20 cellular contexts compared by ENCODE assay signal in genomic region chr9:34623386-34624235, GRCh38. TPM values are rescaled to one million over a fixed set of nuclear protein-coding genes. Genes with fewer than 3 reads are reported as not detected.
A peak's percentile ranks its signal among the peaks of the same experiment; 100 is the strongest.
DNase-seq lines count a peak whose midpoint lies in the region; ATAC-seq and TF ChIP-seq lines count a peak whose summit lies in the region.
"Had no signal": no experiment of that assay in that cellular context is flagged by ENCODE, and none has a peak within 500 bp of the region (broad histone marks: within the 10 kb centered on the region; RNA-seq: fewer than 3 reads in every experiment).

No MANE protein-coding gene starts in this region.

- H3K27me3 ChIP-seq in iPS-15b (ENCODE audit: control insufficient read depth, insufficient read depth, low read length), result peaks cover 65% of the 10 kb centered on the region
- peaks cover 49% of the 10 kb centered on the region for H3K27me3 ChIP-seq in GM23248 (replicated peaks; ENCODE audit: insufficient read depth)

- no peak overlapping the region for H3K9ac ChIP-seq in iPS-15b (ENCODE audit: low read depth, low read length)
- H3K9ac ChIP-seq in GM23248, result no peak overlapping the region

- peak overlapping the region; percentile 21 for H3K4me3 Mint-ChIP-seq in activated CD4-positive, alpha-beta memory T cell treated with anti-CD3 and anti-CD28 coated beads for 36 hours
- no peak overlapping the region for H3K4me3 Mint-ChIP-seq in activated CD4-positive, alpha-beta memory T cell treated with anti-CD3 and anti-CD28 coated beads, Interleukin-2, amount 10 ng/mL, durations not matched to agents 7 days and 5 days
- peak overlapping the region; percentile 29; the same call in 1 of the 2 replicates for H3K4me3 Mint-ChIP-seq in WTC11
- H3K4me3 Mint-ChIP-seq: type B pancreatic cell had no signal

- H3K27me3 Mint-ChIP-seq in activated CD4-positive, alpha-beta memory T cell treated with anti-CD3 and anti-CD28 coated beads for 36 hours, result peaks cover 48% of the 10 kb centered on the region
- H3K27me3 Mint-ChIP-seq in activated CD4-positive, alpha-beta memory T cell treated with anti-CD3 and anti-CD28 coated beads, Interleukin-2, amount 10 ng/mL, durations not matched to agents 7 days and 5 days, result peaks cover 59% of the 10 kb centered on the region
- H3K27me3 Mint-ChIP-seq in WTC11 (ENCODE audit: low read depth), result peaks cover 83% of the 10 kb centered on the region

- no peaks in the 10 kb centered on the region for H4K20me1 ChIP-seq in GM23248 (ENCODE audit: insufficient read depth)

- H3K27ac ChIP-seq in GM23248, result no peak overlapping the region
- H3K27ac ChIP-seq: breast epithelium, dorsolateral prefrontal cortex, esophagus squamous epithelium had no signal

- H3K4me2 ChIP-seq in GM23248 (ENCODE audit: unreplicated experiment), result no peak overlapping the region

- DNase-seq in activated CD4-positive, alpha-beta memory T cell treated with anti-CD3 and anti-CD28 coated beads for 36 hours, result peak; percentile 39
- no peak for DNase-seq in activated CD4-positive, alpha-beta memory T cell treated with anti-CD3 and anti-CD28 coated beads, Interleukin-2, amount 10 ng/mL, durations not matched to agents 7 days and 5 days
- DNase-seq in WTC11 (ENCODE audit: low spot score), result peak; percentile 28
- DNase-seq in stimulated activated naive CD4-positive, alpha-beta T cell (lab: John Stamatoyannopoulos, UW), result peak in 4 of 6 experiments; percentile 12 to 39 (median 18)
- DNase-seq in NCI-H69 (lab: John Stamatoyannopoulos, UW), result no peak
- no peak for DNase-seq in GM23248
- DNase-seq in activated effector memory CD4-positive, alpha-beta T cell treated with Interleukin-2 at 50 U/mL for 16 hours, result no peak
- DNase-seq: activated CD8-positive, alpha-beta memory T cell treated with anti-CD3 and anti-CD28 coated beads for 24 hours; activated gamma-delta T cell treated with Interleukin-2 at 50 U/mL for 16 hours; dorsolateral prefrontal cortex; esophagus squamous epithelium; NCI-H2081 treated with DMSO at 0.1 percent for 48 hours; NCI-H526 treated with DMSO at 0.1 percent for 48 hours; stimulated activated CD4-positive, alpha-beta T cell treated with anti-CD3 and anti-CD28 coated beads, Interleukin-4, amount 100 ng/mL, for 4 hours had no signal

- H3K36me3 Mint-ChIP-seq in activated CD4-positive, alpha-beta memory T cell treated with anti-CD3 and anti-CD28 coated beads for 36 hours, result no peaks in the 10 kb centered on the region
- H3K36me3 Mint-ChIP-seq in activated CD4-positive, alpha-beta memory T cell treated with anti-CD3 and anti-CD28 coated beads, Interleukin-2, amount 10 ng/mL, durations not matched to agents 7 days and 5 days (ENCODE audit: low read depth), result peaks cover 9% of the 10 kb centered on the region
- no peaks in the 10 kb centered on the region for H3K36me3 Mint-ChIP-seq in WTC11

- no peaks in the 10 kb centered on the region for H3K9me3 Mint-ChIP-seq in activated CD4-positive, alpha-beta memory T cell treated with anti-CD3 and anti-CD28 coated beads for 36 hours
- no peaks in the 10 kb centered on the region for H3K9me3 Mint-ChIP-seq in activated CD4-positive, alpha-beta memory T cell treated with anti-CD3 and anti-CD28 coated beads, Interleukin-2, amount 10 ng/mL, durations not matched to agents 7 days and 5 days
- H3K9me3 Mint-ChIP-seq in WTC11, result peaks cover 4% of the 10 kb centered on the region
- H3K9me3 Mint-ChIP-seq: type B pancreatic cell had no signal

- H3K36me3 ChIP-seq in iPS-15b (ENCODE audit: control insufficient read depth, insufficient read depth, low read length) (no peaks in the 10 kb centered on the region), GM23248 (ENCODE audit: low read depth) (no peaks in the 10 kb centered on the region)
- H3K36me3 ChIP-seq: breast epithelium had no signal

- peaks cover 17% of the 10 kb centered on the region for H3K79me2 ChIP-seq in GM23248 (ENCODE audit: insufficient read depth)

- no peaks in the 10 kb centered on the region for H3K9me2 ChIP-seq in GM23248 (ENCODE audit: insufficient read depth)

- H3K27ac Mint-ChIP-seq in activated CD4-positive, alpha-beta memory T cell treated with anti-CD3 and anti-CD28 coated beads for 36 hours, result no peak overlapping the region
- H3K27ac Mint-ChIP-seq in activated CD4-positive, alpha-beta memory T cell treated with anti-CD3 and anti-CD28 coated beads, Interleukin-2, amount 10 ng/mL, durations not matched to agents 7 days and 5 days, result no peak overlapping the region
- H3K27ac Mint-ChIP-seq in WTC11, result no peak overlapping the region
- H3K27ac Mint-ChIP-seq: type B pancreatic cell had no signal

- CTCF ChIA-PET in activated CD4-positive, alpha-beta memory T cell treated with anti-CD3 and anti-CD28 coated beads for 36 hours (lab: Charles Lee), result interaction anchor here (1.3 to 7.3 kb wide), 4 partner anchors 11 to 33 kb away, joined by 3 to 74 read pairs (median 4); partner anchors contain the start of gene RPP25L
- CTCF ChIA-PET in activated CD4-positive, alpha-beta memory T cell treated with anti-CD3 and anti-CD28 coated beads, Interleukin-2, amount 10 ng/mL, durations not matched to agents 7 days and 5 days (lab: Charles Lee), result interaction anchor here (5.0 kb wide), 1 partner anchor 13 kb away, joined by 77 read pairs; the partner anchor contains the start of gene SIGMAR1
- CTCF ChIA-PET in WTC11 (lab: Charles Lee), result interaction anchor here (0.9 to 3.0 kb wide), 6 partner anchors 10 to 61 kb away, joined by 3 to 12 read pairs (median 7); partner anchors contain the start of genes GALT and RPP25L

- ATAC-seq in WTC11, result no peak
- ATAC-seq: SK-N-SH treated with all-trans-retinoic acid at 6 μM for 48 hours had no signal

- 14 to 25% methylated on average over 41 to 63 of the region's 63 CpGs for WGBS in GM23248 (ENCODE audit: low coverage in 1 of 2, low lambda C conversion rate in 2 of 2, missing lambda C conversion rate in 2 of 2), 2 experiments

- H2AFZ ChIP-seq in GM23248, result no peak overlapping the region

- in situ Hi-C loops in GM23248 (cut with MboI), result loop anchor here (25.0 kb wide), 1 partner anchor 111 kb away; the partner anchor contains the start of gene ENHO

- H3K4me1 Mint-ChIP-seq in activated CD4-positive, alpha-beta memory T cell treated with anti-CD3 and anti-CD28 coated beads for 36 hours (ENCODE audit: low read depth), result peaks cover 33% of the 10 kb centered on the region
- peaks cover 37% of the 10 kb centered on the region for H3K4me1 Mint-ChIP-seq in activated CD4-positive, alpha-beta memory T cell treated with anti-CD3 and anti-CD28 coated beads, Interleukin-2, amount 10 ng/mL, durations not matched to agents 7 days and 5 days
- peaks cover 16% of the 10 kb centered on the region for H3K4me1 Mint-ChIP-seq in WTC11

- intact Hi-C loops in activated CD4-positive, alpha-beta memory T cell treated with anti-CD3 and anti-CD28 coated beads for 36 hours (cut with micrococcal nuclease), result no loop called here

- no peaks in the 10 kb centered on the region for H3K4me1 ChIP-seq in iPS-15b (ENCODE audit: control insufficient read depth, insufficient read depth, low read length)
- peaks cover 8% of the 10 kb centered on the region for H3K4me1 ChIP-seq in GM23248 (ENCODE audit: insufficient read depth)

- H3K4me3 ChIP-seq in iPS-15b (ENCODE audit: low read depth, low read length) (peak overlapping the region; percentile 26), GM23248 (no peak overlapping the region)

- H3K9me3 ChIP-seq in iPS-15b (ENCODE audit: control insufficient read depth, insufficient read depth, low read length) (no peaks in the 10 kb centered on the region), GM23248 (ENCODE audit: low read depth) (no peaks in the 10 kb centered on the region)
- H3K9me3 ChIP-seq: breast epithelium, esophagus squamous epithelium had no signal

- no peaks in the 10 kb centered on the region for H3F3A ChIP-seq in GM23248 (ENCODE audit: insufficient read depth)

- TF ChIP-seq CTCF in WTC11 (IDR thresholded peaks at IDR 0.05), result no peak

- POLR2A ChIA-PET in activated CD4-positive, alpha-beta memory T cell treated with anti-CD3 and anti-CD28 coated beads for 36 hours (lab: Charles Lee), result interaction anchor here (1.8 kb wide), 1 partner anchor 14 kb away, joined by 6 read pairs; the partner anchor contains the start of gene SIGMAR1
- POLR2A ChIA-PET in activated CD4-positive, alpha-beta memory T cell treated with anti-CD3 and anti-CD28 coated beads, Interleukin-2, amount 10 ng/mL, durations not matched to agents 7 days and 5 days (lab: Charles Lee), result interaction anchor here (1.3 to 4.9 kb wide), 2 partner anchors 12 to 13 kb away, joined by 3 to 96 read pairs; partner anchors contain the start of gene SIGMAR1
- POLR2A ChIA-PET in WTC11 (lab: Charles Lee), result no interaction called here

RNA-seq across cellular contexts. Expression of gene DCTN3, which starts 3.3 kb away (rescaled TPM):
- 10 to 100 TPM; 85.3 to 87.3 TPM for total RNA-seq in activated CD4-positive, alpha-beta memory T cell treated with anti-CD3 and anti-CD28 coated beads for 36 hours
- total RNA-seq in activated CD4-positive, alpha-beta memory T cell treated with anti-CD3 and anti-CD28 coated beads, Interleukin-2, amount 10 ng/mL, durations not matched to agents 7 days and 5 days, result 100 to 1,000 TPM; 143 to 144 TPM
- 23.8 to 28.7 TPM (median 27.5 TPM) in 3 replicates for total RNA-seq in WTC11 (2021)
- total RNA-seq in GM23248 (2014; rRNA removed; shearing (Covaris generic)), result 77.1 and 130 TPM in 2 replicates
- polyA plus RNA-seq in GM23248 (2016; fragmentation: Nextera tagmentation; extraction: Ambion mirVana), result 148 and 161 TPM in 2 replicates

RNA-seq across cellular contexts. Expression of gene ARID3C, which starts 5.3 kb away (rescaled TPM):
- total RNA-seq in activated CD4-positive, alpha-beta memory T cell treated with anti-CD3 and anti-CD28 coated beads for 36 hours, result under 1 TPM; 0.14 to 0.17 TPM
- under 1 TPM; 0.15 to 0.18 TPM for total RNA-seq in activated CD4-positive, alpha-beta memory T cell treated with anti-CD3 and anti-CD28 coated beads, Interleukin-2, amount 10 ng/mL, durations not matched to agents 7 days and 5 days
- total RNA-seq in WTC11 (2021), result 0.14 to 0.23 TPM (median 0.15 TPM) in 3 replicates
- total RNA-seq in GM23248 (2014; rRNA removed; shearing (Covaris generic)), result 0.11 and 0.38 TPM in 2 replicates
- polyA plus RNA-seq in GM23248 (2016; fragmentation: Nextera tagmentation; extraction: Ambion mirVana), result not detected in 2 replicates
- total RNA-seq: esophagus squamous epithelium, mesenteric fat pad, omental fat pad had no signal

RNA-seq across cellular contexts. Expression of gene RPP25L, which starts 11.7 kb away (rescaled TPM):
- total RNA-seq in activated CD4-positive, alpha-beta memory T cell treated with anti-CD3 and anti-CD28 coated beads for 36 hours, result 10 to 100 TPM; 29.3 to 31.1 TPM
- 10 to 100 TPM; 32.4 to 32.6 TPM for total RNA-seq in activated CD4-positive, alpha-beta memory T cell treated with anti-CD3 and anti-CD28 coated beads, Interleukin-2, amount 10 ng/mL, durations not matched to agents 7 days and 5 days
- 24.5 to 35.9 TPM (median 31.4 TPM) in 3 replicates for total RNA-seq in WTC11 (2021)
- 16.9 and 28.7 TPM in 2 replicates for total RNA-seq in GM23248 (2014; rRNA removed; shearing (Covaris generic))
- polyA plus RNA-seq in GM23248 (2016; fragmentation: Nextera tagmentation; extraction: Ambion mirVana), result 21.0 and 25.0 TPM in 2 replicates

RNA-seq across cellular contexts. Expression of gene SIGMAR1, which starts 14.0 kb away (rescaled TPM):
- total RNA-seq in activated CD4-positive, alpha-beta memory T cell treated with anti-CD3 and anti-CD28 coated beads for 36 hours, result 10 to 100 TPM; 65.9 to 67.6 TPM
- 10 to 100 TPM; 53.3 to 55.5 TPM for total RNA-seq in activated CD4-positive, alpha-beta memory T cell treated with anti-CD3 and anti-CD28 coated beads, Interleukin-2, amount 10 ng/mL, durations not matched to agents 7 days and 5 days
- 108 to 116 TPM (median 109 TPM) in 3 replicates for total RNA-seq in WTC11 (2021)
- total RNA-seq in GM23248 (2014; rRNA removed; shearing (Covaris generic)), result 138 and 148 TPM in 2 replicates
- 142 and 147 TPM in 2 replicates for polyA plus RNA-seq in GM23248 (2016; fragmentation: Nextera tagmentation; extraction: Ambion mirVana)

RNA-seq across cellular contexts. Expression of gene GALT, which starts 22.9 kb away (rescaled TPM):
- 10 to 100 TPM; 56.0 to 59.2 TPM for total RNA-seq in activated CD4-positive, alpha-beta memory T cell treated with anti-CD3 and anti-CD28 coated beads for 36 hours
- 10 to 100 TPM; 95.2 to 95.6 TPM for total RNA-seq in activated CD4-positive, alpha-beta memory T cell treated with anti-CD3 and anti-CD28 coated beads, Interleukin-2, amount 10 ng/mL, durations not matched to agents 7 days and 5 days
- 35.9 to 39.7 TPM (median 37.6 TPM) in 3 replicates for total RNA-seq in WTC11 (2021)
- 22.4 and 25.5 TPM in 2 replicates for total RNA-seq in GM23248 (2014; rRNA removed; shearing (Covaris generic))
- polyA plus RNA-seq in GM23248 (2016; fragmentation: Nextera tagmentation; extraction: Ambion mirVana), result 28.5 and 29.1 TPM in 2 replicates

Comparison
In these comparisons a context has a peak if more than half of its experiments do, and no peak if none do; other contexts are left out.
1. DNase-seq: peak in activated CD4-positive, alpha-beta memory T cell treated with anti-CD3 and anti-CD28 coated beads for 36 hours (single experiment), WTC11 (single experiment) and stimulated activated naive CD4-positive, alpha-beta T cell (4 of 6); none in activated CD4-positive, alpha-beta memory T cell treated with anti-CD3 and anti-CD28 coated beads, Interleukin-2, amount 10 ng/mL, durations not matched to agents 7 days and 5 days (single experiment), NCI-H69 (single experiment), GM23248 (single experiment) and activated effector memory CD4-positive, alpha-beta T cell treated with Interleukin-2 at 50 U/mL for 16 hours (single experiment).